Comparison of ENCODE assay signal across 17 cellular contexts in the genomic region with DNA sequence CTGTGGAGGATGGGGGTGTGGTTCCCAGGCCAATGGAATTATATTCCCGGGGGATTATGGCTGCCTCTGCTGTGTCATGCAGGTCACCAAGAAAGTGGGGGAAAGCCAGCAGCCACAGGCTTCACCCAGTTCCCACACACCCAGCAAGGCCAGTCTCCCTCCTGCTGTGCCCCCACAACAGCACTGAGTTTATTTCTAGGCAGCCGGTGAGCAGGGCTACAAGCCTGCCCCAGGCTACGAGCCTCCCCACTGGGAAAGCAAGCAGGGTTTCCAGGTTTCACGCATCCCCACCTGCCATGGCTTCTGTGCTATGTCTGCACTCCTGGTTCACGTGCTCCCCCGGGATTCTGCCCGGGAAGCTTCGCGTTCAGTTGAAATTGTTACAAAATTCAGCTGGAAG.
"Had no signal": no experiment of that assay in that cellular context is flagged by ENCODE, and none has a peak within 500 bp of the region (broad histone marks: within the 10 kb centered on the region; RNA-seq: fewer than 3 reads in every experiment).

No MANE protein-coding gene starts in this region.

- H3K36me3 ChIP-seq: tibial nerve, vagina had no signal

- ATAC-seq: activated T-helper 17 cell treated with anti-CD3 and anti-CD28 coated beads, Interleukin-2, amount 50 U/mL, for 72 hours; stimulated activated effector memory CD8-positive, alpha-beta T cell treated with anti-CD3 and anti-CD28 coated beads, Interleukin-12 subunit alpha, Interleukin-12 subunit beta, amount 100 ng/mL, for 72 hours had no signal

- H3K4me3 Mint-ChIP-seq: activated naive CD4-positive, alpha-beta T cell treated with anti-CD3 and anti-CD28 coated beads, Interleukin-2, amount 10 ng/mL, durations not matched to agents 7 days and 5 days; activated T-helper 17 cell treated with anti-CD3 and anti-CD28 coated beads, Interleukin-2, amount 50 U/mL, for 72 hours; neural crest cell; stimulated activated effector memory CD8-positive, alpha-beta T cell treated with anti-CD3 and anti-CD28 coated beads, Interleukin-12 subunit alpha, Interleukin-12 subunit beta, amount 100 ng/mL, for 72 hours had no signal

- H3K4me1 ChIP-seq: parathyroid adenoma, tibial nerve, vagina had no signal

- H3K4me3 ChIP-seq: tibial nerve, vagina had no signal

- H3K9me3 ChIP-seq: vagina had no signal

- H3K36me3 Mint-ChIP-seq: activated naive CD4-positive, alpha-beta T cell treated with anti-CD3 and anti-CD28 coated beads, Interleukin-2, amount 10 ng/mL, durations not matched to agents 7 days and 5 days; stimulated activated effector memory CD8-positive, alpha-beta T cell treated with anti-CD3 and anti-CD28 coated beads, Interleukin-12 subunit alpha, Interleukin-12 subunit beta, amount 100 ng/mL, for 72 hours had no signal

- H3K79me2 ChIP-seq: parathyroid adenoma had no signal

- H3K27me3 ChIP-seq: tibial nerve, vagina had no signal

- H3K9ac ChIP-seq: parathyroid adenoma had no signal

- H3K4me1 Mint-ChIP-seq: activated naive CD4-positive, alpha-beta T cell treated with anti-CD3 and anti-CD28 coated beads, Interleukin-2, amount 10 ng/mL, durations not matched to agents 7 days and 5 days; activated T-helper 17 cell treated with anti-CD3 and anti-CD28 coated beads, Interleukin-2, amount 50 U/mL, for 72 hours; neural crest cell; stimulated activated effector memory CD8-positive, alpha-beta T cell treated with anti-CD3 and anti-CD28 coated beads, Interleukin-12 subunit alpha, Interleukin-12 subunit beta, amount 100 ng/mL, for 72 hours had no signal

- H3K27ac ChIP-seq: epithelial cell of prostate, parathyroid adenoma, tibial nerve, vagina had no signal

- H2AFZ ChIP-seq: parathyroid adenoma had no signal

- DNase-seq: activated CD4-positive, alpha-beta T cell treated with anti-CD3 and anti-CD28 coated beads for 1 hour; activated naive CD4-positive, alpha-beta T cell treated with anti-CD3 and anti-CD28 coated beads, Interleukin-2, amount 10 ng/mL, durations not matched to agents 7 days and 5 days; activated T-cell treated with anti-CD3 and anti-CD28 coated beads for 4 hours; central memory CD4-positive, alpha-beta T cell; cortex of kidney; effector memory CD4-positive, alpha-beta T cell; hippocampal formation; kidney glomerular epithelial cell; retina; T-helper 9 cell had no signal

- H3K9me3 Mint-ChIP-seq: activated naive CD4-positive, alpha-beta T cell treated with anti-CD3 and anti-CD28 coated beads, Interleukin-2, amount 10 ng/mL, durations not matched to agents 7 days and 5 days; activated T-helper 17 cell treated with anti-CD3 and anti-CD28 coated beads, Interleukin-2, amount 50 U/mL, for 72 hours; neural crest cell had no signal

- H3K27ac Mint-ChIP-seq: activated naive CD4-positive, alpha-beta T cell treated with anti-CD3 and anti-CD28 coated beads, Interleukin-2, amount 10 ng/mL, durations not matched to agents 7 days and 5 days; activated T-helper 17 cell treated with anti-CD3 and anti-CD28 coated beads, Interleukin-2, amount 50 U/mL, for 72 hours; stimulated activated effector memory CD8-positive, alpha-beta T cell treated with anti-CD3 and anti-CD28 coated beads, Interleukin-12 subunit alpha, Interleukin-12 subunit beta, amount 100 ng/mL, for 72 hours had no signal
